ENCODE assay signal across 8 cellular contexts in the genomic region with DNA sequence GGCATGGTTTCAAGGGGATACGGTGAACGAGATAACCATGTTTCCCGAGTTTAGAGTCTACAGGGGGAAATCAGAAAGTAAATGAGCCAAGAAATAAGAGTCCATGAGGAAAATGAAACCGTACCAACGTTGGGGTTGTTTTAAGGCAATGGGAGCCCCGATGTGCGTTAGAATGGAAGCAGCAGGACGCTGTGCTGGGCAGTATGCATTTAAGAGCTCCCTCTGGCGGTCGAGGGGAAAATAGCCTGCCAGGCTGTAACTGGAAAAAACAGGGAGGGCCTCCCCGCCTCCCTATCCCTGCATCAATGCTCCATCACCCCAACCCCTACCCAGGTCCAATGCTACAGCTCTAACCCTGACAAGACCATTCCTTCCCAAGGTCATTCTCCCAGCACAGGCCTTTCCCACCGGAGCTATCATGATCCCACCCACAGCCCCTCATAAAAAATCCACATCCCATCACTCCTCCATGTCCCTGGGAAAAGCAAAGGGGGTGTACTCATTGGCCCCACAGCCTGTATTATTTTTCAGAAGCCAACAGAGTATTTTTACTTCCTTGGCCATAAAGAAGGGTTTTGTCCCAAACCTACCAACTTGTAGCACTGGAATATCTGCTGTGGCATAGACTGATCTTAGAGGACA.
DNase-seq lines count a peak whose midpoint lies in the region; ATAC-seq and TF ChIP-seq lines count a peak whose summit lies in the region.

No MANE protein-coding gene starts in this region.

- H3K36me3 ChIP-seq in IMR-90 (ENCODE audit: control insufficient read depth, insufficient read depth, low read length) = no peaks in the 10 kb centered on the region
- no peaks in the 10 kb centered on the region for H3K36me3 ChIP-seq in SJSA1

- no peak overlapping the region for H3K14ac ChIP-seq in IMR-90 (replicated peaks; ENCODE audit: low read depth, low read length)

- H3K9me3 Mint-ChIP-seq in brain = peaks cover 8 to 21% (median 16%) of the 10 kb centered on the region in 5 experiments

- dilution Hi-C loops in IMR-90 (cut with HindIII; ENCODE audit: low sequenced_read_pairs, unreplicated experiment) = no loop called here

- no peak overlapping the region for H4K8ac ChIP-seq in IMR-90 (ENCODE audit: low read depth in 2 of 2, low read length in 2 of 2)

- in situ Hi-C loops in IMR-90 (cut with MboI; ENCODE audit: low sequenced_read_pairs) = no loop called here

- 16% methylated on average over 8 of the region's 12 CpGs; no CpG with 5 or more reads in 1 of the 2 experiments for WGBS in IMR-90 (ENCODE audit: extremely low coverage in 2 of 2, insufficient read length in 1 of 2), 2 experiments

- H2BK15ac ChIP-seq in IMR-90 (ENCODE audit: low read depth, low read length) = no peak overlapping the region

- TF ChIP-seq RAD21 in IMR-90 (IDR thresholded peaks at IDR 0.05; ENCODE audit: low read length) = no peak

- H3K27ac ChIP-seq in IMR-90 (ENCODE audit: insufficient read depth, low read length) (no peak overlapping the region), SJSA1 (no peak overlapping the region)

- no peak overlapping the region for H4K5ac ChIP-seq in IMR-90 (ENCODE audit: low read depth, low read length)

- no peak overlapping the region for H2AK9ac ChIP-seq in IMR-90 (replicated peaks; ENCODE audit: low read depth, low read length, poor library complexity)

- no peak overlapping the region for H2BK120ac ChIP-seq in IMR-90 (ENCODE audit: low read depth, low read length)

- no peak overlapping the region for H4K91ac ChIP-seq in IMR-90 (ENCODE audit: insufficient read depth, low read depth, low read length)

- H3K9ac ChIP-seq in IMR-90 (ENCODE audit: low read depth, low read length) = no peak overlapping the region

- DNase-seq in Daoy (ENCODE audit: low read depth) = peak; percentile 59
- no peak for DNase-seq in IMR-90
- DNase-seq in SJSA1 (ENCODE audit: low read depth in 1 of 2, low spot score in 2 of 2) = peak; percentile 39 to 51
- DNase-seq in left kidney (ENCODE audit: low read depth, low spot score) = peak; percentile 71
- DNase-seq in stimulated activated CD8-positive, alpha-beta memory T cell treated with anti-CD3 and anti-CD28 coated beads, Interleukin-15, amount 100 ng/mL, for 1 hour (ENCODE audit: low read depth) = peak; percentile 7
- DNase-seq in epidermal melanocyte (ENCODE audit: insufficient read length, low spot score) = no peak

- CTCF ChIA-PET in IMR-90 (lab: Yijun Ruan, JAX) = no interaction called here

- H3K79me1 ChIP-seq in IMR-90 (ENCODE audit: low read depth in 1 of 2, low read length in 2 of 2) = no peaks in the 10 kb centered on the region

- H3K4me3 Mint-ChIP-seq in brain = no peak overlapping the region

- H3K4me3 ChIP-seq in IMR-90 (ENCODE audit: insufficient read depth, low read depth, low read length) = no peak overlapping the region
- no peak overlapping the region for H3K4me3 ChIP-seq in SJSA1

- H3K9me1 ChIP-seq in IMR-90 (ENCODE audit: insufficient read depth, low read length) = no peaks in the 10 kb centered on the region

- H3K36me3 Mint-ChIP-seq in brain = no peaks in the 10 kb centered on the region

- no peaks in the 10 kb centered on the region for H4K20me1 ChIP-seq in IMR-90 (ENCODE audit: insufficient read depth, low read length)

- no peak overlapping the region for H3K27ac Mint-ChIP-seq in brain

- H3K4me1 Mint-ChIP-seq in brain = peaks cover 32% of the 10 kb centered on the region

- ATAC-seq in IMR-90 (ENCODE audit: low read depth) (no peak), HG02938 (IDR thresholded peaks at IDR 0.05; ENCODE audit: unreplicated experiment) (no peak)

- H2AK5ac ChIP-seq in IMR-90 (ENCODE audit: low read depth, low read length) = no peak overlapping the region

- no peak overlapping the region for H3K56ac ChIP-seq in IMR-90 (ENCODE audit: extremely low read depth, insufficient read depth, low read length)

- H2BK20ac ChIP-seq in IMR-90 (ENCODE audit: low read depth, low read length) = no peak overlapping the region

- H3K23ac ChIP-seq in IMR-90 (ENCODE audit: low read depth, low read length) = no peak overlapping the region

- H3K18ac ChIP-seq in IMR-90 (ENCODE audit: low read depth, low read length) = no peak overlapping the region

- H3K27me3 Mint-ChIP-seq in brain = peaks cover 17% of the 10 kb centered on the region

- no peak overlapping the region for H3K4me2 ChIP-seq in IMR-90 (ENCODE audit: low read depth, low read length)

- intact Hi-C loops in IMR-90 (cut with micrococcal nuclease) = loop anchor here (1.0 to 2.0 kb wide), 2 partner anchors 220 to 375 kb away; no protein-coding TSS in a partner anchor

- TF ChIP-seq CTCF in IMR-90 (conservative IDR thresholded peaks at IDR 0.05; ENCODE audit: low read depth, low read length) (peak; percentile 36), brain (conservative IDR thresholded peaks at IDR 0.05) (peak; percentile 80 to 89)

- no peak overlapping the region for H3K4ac ChIP-seq in IMR-90 (ENCODE audit: low read depth, low read length)

- H3K9me3 ChIP-seq in IMR-90 (ENCODE audit: control insufficient read depth, insufficient read depth, low read length) (peaks cover 17% of the 10 kb centered on the region), SJSA1 (replicated peaks) (no peaks in the 10 kb centered on the region)

- H3K27me3 ChIP-seq in IMR-90 (ENCODE audit: control insufficient read depth, insufficient read depth, low read length) (no peaks in the 10 kb centered on the region), SJSA1 (replicated peaks) (no peaks in the 10 kb centered on the region)

- H2AFZ ChIP-seq in IMR-90 (replicated peaks; ENCODE audit: low read length, poor library complexity) = no peak overlapping the region

- BruUV-seq in IMR-90 (replicated peaks; lab: Mats Ljungman, UMichigan) = no TSS peak

- no peaks in the 10 kb centered on the region for H3K4me1 ChIP-seq in IMR-90 (ENCODE audit: control insufficient read depth, insufficient read depth, low read length)
- H3K4me1 ChIP-seq in SJSA1 (replicated peaks) = no peaks in the 10 kb centered on the region

- no peak for TF ChIP-seq POLR2A in IMR-90 (IDR thresholded peaks at IDR 0.05; ENCODE audit: low read depth, low read length)

- H2BK5ac ChIP-seq in IMR-90 (ENCODE audit: low read depth, low read length, poor library complexity, severe bottlenecking) = no peak overlapping the region

- POLR2A ChIA-PET in IMR-90 (lab: Charles Lee; ENCODE audit: unreplicated experiment) = no interaction called here

TF ChIP-seq in IMR-90, 13 proteins besides CTCF, POLR2A, EP300 and RAD21:
- TF ChIP-seq SMC3 (IDR thresholded peaks at IDR 0.05; ENCODE audit: low read depth, low read length) = no peak
- TF ChIP-seq RFX5 (IDR thresholded peaks at IDR 0.05; ENCODE audit: low read depth, low read length) = no peak
- TF ChIP-seq NFE2L2 (IDR thresholded peaks at IDR 0.05; ENCODE audit: low read depth, low read length) = no peak
- TF ChIP-seq RCOR1 (IDR thresholded peaks at IDR 0.05; ENCODE audit: insufficient replicate concordance, low read length) = no peak
- no peak for TF ChIP-seq MAZ (IDR thresholded peaks at IDR 0.05; ENCODE audit: borderline replicate concordance, low read depth, low read length)
- no peak for TF ChIP-seq MXI1 (IDR thresholded peaks at IDR 0.05; ENCODE audit: borderline replicate concordance, low read depth, low read length)
- no peak for TF ChIP-seq FOS (IDR thresholded peaks at IDR 0.05; ENCODE audit: low read depth, low read length)
- TF ChIP-seq BHLHE40 (IDR thresholded peaks at IDR 0.05; ENCODE audit: low read depth, low read length) = no peak
- TF ChIP-seq, protein P1, sequence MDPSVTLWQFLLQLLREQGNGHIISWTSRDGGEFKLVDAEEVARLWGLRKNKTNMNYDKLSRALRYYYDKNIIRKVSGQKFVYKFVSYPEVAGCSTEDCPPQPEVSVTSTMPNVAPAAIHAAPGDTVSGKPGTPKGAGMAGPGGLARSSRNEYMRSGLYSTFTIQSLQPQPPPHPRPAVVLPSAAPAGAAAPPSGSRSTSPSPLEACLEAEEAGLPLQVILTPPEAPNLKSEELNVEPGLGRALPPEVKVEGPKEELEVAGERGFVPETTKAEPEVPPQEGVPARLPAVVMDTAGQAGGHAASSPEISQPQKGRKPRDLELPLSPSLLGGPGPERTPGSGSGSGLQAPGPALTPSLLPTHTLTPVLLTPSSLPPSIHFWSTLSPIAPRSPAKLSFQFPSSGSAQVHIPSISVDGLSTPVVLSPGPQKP (IDR thresholded peaks at IDR 0.05; ENCODE audit: borderline replicate concordance, low read depth, low read length) = no peak
- no peak for TF ChIP-seq CHD1 (IDR thresholded peaks at IDR 0.05; ENCODE audit: low read depth, low read length)
- TF ChIP-seq CEBPB (IDR thresholded peaks at IDR 0.05; ENCODE audit: low read depth, low read length) = no peak
- TF ChIP-seq USF2 (IDR thresholded peaks at IDR 0.05; ENCODE audit: low read depth, low read length) = no peak
- TF ChIP-seq MAFK (IDR thresholded peaks at IDR 0.05; ENCODE audit: low read depth, low read length) = no peak

Comparison
In these comparisons a context has a peak if more than half of its experiments do, and no peak if none do; other contexts are left out.
1. DNase-seq: peak in Daoy (single experiment), SJSA1 (2 of 2), left kidney (single experiment) and stimulated activated CD8-positive, alpha-beta memory T cell treated with anti-CD3 and anti-CD28 coated beads, Interleukin-15, amount 100 ng/mL, for 1 hour (single experiment); none in IMR-90 (single experiment) and epidermal melanocyte (single experiment).